1 cellular context compared by ENCODE assay signal in genomic region chr1:207336559-207337467, GRCh38.
A peak's percentile ranks its signal among the peaks of the same experiment; 100 is the strongest.
TF ChIP-seq lines count a peak whose summit lies in the region.

No MANE protein-coding gene starts in this region.

TF ChIP-seq in HepG2, 621 proteins besides CTCF, POLR2A, EP300 and RAD21 (continued from another document):
- TF ChIP-seq, protein P1, sequence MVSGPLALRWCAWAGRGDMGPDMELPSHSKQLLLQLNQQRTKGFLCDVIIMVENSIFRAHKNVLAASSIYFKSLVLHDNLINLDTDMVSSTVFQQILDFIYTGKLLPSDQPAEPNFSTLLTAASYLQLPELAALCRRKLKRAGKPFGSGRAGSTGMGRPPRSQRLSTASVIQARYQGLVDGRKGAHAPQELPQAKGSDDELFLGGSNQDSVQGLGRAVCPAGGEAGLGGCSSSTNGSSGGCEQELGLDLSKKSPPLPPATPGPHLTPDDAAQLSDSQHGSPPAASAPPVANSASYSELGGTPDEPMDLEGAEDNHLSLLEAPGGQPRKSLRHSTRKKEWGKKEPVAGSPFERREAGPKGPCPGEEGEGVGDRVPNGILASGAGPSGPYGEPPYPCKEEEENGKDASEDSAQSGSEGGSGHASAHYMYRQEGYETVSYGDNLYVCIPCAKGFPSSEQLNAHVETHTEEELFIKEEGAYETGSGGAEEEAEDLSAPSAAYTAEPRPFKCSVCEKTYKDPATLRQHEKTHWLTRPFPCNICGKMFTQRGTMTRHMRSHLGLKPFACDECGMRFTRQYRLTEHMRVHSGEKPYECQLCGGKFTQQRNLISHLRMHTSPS (CRISPR knock-in tag; IDR thresholded peaks at IDR 0.05; ENCODE audit: low read depth) = no peak
- no peak for TF ChIP-seq ZNF180 (CRISPR knock-in tag; IDR thresholded peaks at IDR 0.05; ENCODE audit: borderline replicate concordance, low read depth)
- TF ChIP-seq, protein P2, sequence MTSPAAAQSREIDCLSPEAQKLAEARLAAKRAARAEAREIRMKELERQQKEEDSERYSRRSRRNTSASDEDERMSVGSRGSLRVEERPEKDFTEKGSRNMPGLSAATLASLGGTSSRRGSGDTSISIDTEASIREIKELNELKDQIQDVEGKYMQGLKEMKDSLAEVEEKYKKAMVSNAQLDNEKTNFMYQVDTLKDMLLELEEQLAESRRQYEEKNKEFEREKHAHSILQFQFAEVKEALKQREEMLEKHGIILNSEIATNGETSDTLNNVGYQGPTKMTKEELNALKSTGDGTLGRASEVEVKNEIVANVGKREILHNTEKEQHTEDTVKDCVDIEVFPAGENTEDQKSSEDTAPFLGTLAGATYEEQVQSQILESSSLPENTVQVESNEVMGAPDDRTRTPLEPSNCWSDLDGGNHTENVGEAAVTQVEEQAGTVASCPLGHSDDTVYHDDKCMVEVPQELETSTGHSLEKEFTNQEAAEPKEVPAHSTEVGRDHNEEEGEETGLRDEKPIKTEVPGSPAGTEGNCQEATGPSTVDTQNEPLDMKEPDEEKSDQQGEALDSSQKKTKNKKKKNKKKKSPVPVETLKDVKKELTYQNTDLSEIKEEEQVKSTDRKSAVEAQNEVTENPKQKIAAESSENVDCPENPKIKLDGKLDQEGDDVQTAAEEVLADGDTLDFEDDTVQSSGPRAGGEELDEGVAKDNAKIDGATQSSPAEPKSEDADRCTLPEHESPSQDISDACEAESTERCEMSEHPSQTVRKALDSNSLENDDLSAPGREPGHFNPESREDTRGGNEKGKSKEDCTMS (CRISPR knock-in tag; conservative IDR thresholded peaks at IDR 0.05) = no peak
- TF ChIP-seq, protein P3, sequence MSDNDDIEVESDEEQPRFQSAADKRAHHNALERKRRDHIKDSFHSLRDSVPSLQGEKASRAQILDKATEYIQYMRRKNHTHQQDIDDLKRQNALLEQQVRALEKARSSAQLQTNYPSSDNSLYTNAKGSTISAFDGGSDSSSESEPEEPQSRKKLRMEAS (IDR thresholded peaks at IDR 0.05) = no peak
- TF ChIP-seq SMC3 (IDR thresholded peaks at IDR 0.05; ENCODE audit: low read length) = no peak
- TF ChIP-seq SMAD3 (CRISPR knock-in tag; IDR thresholded peaks at IDR 0.05) = no peak
- no peak for TF ChIP-seq ZNF234 (CRISPR knock-in tag; conservative IDR thresholded peaks at IDR 0.05)
- TF ChIP-seq RFX3 (CRISPR knock-in tag; IDR thresholded peaks at IDR 0.05) = peak; percentile 57
- no peak for TF ChIP-seq ZNF382 (CRISPR knock-in tag; IDR thresholded peaks at IDR 0.05; ENCODE audit: borderline replicate concordance)
- TF ChIP-seq FOSL2 (CRISPR knock-in tag; IDR thresholded peaks at IDR 0.05) = peak; percentile 23; the same call in 1 of the 2 replicates
- TF ChIP-seq YEATS2 (CRISPR knock-in tag; IDR thresholded peaks at IDR 0.05; ENCODE audit: borderline replicate concordance) = no peak
- TF ChIP-seq ZMYM3 (CRISPR knock-in tag; IDR thresholded peaks at IDR 0.05) = no peak
- TF ChIP-seq TRAFD1 (CRISPR knock-in tag; IDR thresholded peaks at IDR 0.05; ENCODE audit: borderline replicate concordance) = no peak
- TF ChIP-seq, protein P4, sequence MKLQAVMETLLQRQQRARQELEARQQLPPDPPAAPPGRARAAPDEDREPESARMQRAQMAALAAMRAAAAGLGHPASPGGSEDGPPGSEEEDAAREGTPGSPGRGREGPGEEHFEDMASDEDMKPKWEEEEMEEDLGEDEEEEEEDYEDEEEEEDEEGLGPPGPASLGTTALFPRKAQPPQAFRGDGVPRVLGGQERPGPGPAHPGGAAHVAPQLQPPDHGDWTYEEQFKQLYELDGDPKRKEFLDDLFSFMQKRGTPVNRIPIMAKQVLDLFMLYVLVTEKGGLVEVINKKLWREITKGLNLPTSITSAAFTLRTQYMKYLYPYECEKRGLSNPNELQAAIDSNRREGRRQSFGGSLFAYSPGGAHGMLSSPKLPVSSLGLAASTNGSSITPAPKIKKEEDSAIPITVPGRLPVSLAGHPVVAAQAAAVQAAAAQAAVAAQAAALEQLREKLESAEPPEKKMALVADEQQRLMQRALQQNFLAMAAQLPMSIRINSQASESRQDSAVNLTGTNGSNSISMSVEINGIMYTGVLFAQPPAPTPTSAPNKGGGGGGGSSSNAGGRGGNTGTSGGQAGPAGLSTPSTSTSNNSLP (IDR thresholded peaks at IDR 0.05; ENCODE audit: low read depth, low read length) = 0 out of 2 replicates have a peak, but pooled peaks have one; percentile 10
- no peak for TF ChIP-seq GATAD2A (CRISPR knock-in tag; IDR thresholded peaks at IDR 0.05)
- TF ChIP-seq HOXD1 (CRISPR knock-in tag; IDR thresholded peaks at IDR 0.05) = no peak
- no peak for TF ChIP-seq ZNF570 (CRISPR knock-in tag; IDR thresholded peaks at IDR 0.05; ENCODE audit: borderline replicate concordance)
- peak; percentile 46; the same call in 1 of the 2 replicates for TF ChIP-seq FOXP1 (IDR thresholded peaks at IDR 0.05)
- TF ChIP-seq FOXP1 (CRISPR knock-in tag; IDR thresholded peaks at IDR 0.05) = no peak
- TF ChIP-seq SAP130 (CRISPR knock-in tag; IDR thresholded peaks at IDR 0.05; ENCODE audit: low read depth) = 0 out of 2 replicates have a peak, but pooled peaks have one; percentile 13
- peak; percentile 55; the same call in 1 of the 2 replicates for TF ChIP-seq SIX4 (CRISPR knock-in tag; IDR thresholded peaks at IDR 0.05)
- peak; percentile 67 for TF ChIP-seq RFX1 (IDR thresholded peaks at IDR 0.05)
- no peak for TF ChIP-seq TCF7 (IDR thresholded peaks at IDR 0.05; ENCODE audit: low read depth)
- TF ChIP-seq U2AF2 (IDR thresholded peaks at IDR 0.05; ENCODE audit: low read depth, low read length) = no peak
- no peak for TF ChIP-seq ZNF30 (CRISPR knock-in tag; IDR thresholded peaks at IDR 0.05)
- TF ChIP-seq ZBTB20 (CRISPR knock-in tag; IDR thresholded peaks at IDR 0.05; ENCODE audit: borderline replicate concordance, low read depth) = no peak
- no peak for TF ChIP-seq ZNF160 (CRISPR knock-in tag; IDR thresholded peaks at IDR 0.05)
- peak; percentile 65 for TF ChIP-seq FOXA1 (IDR thresholded peaks at IDR 0.05)
- TF ChIP-seq FOXA1 (CRISPR knock-in tag; IDR thresholded peaks at IDR 0.05) = 0 out of 2 replicates have a peak, but pooled peaks have one; percentile 25
- peak; percentile 30; the same call in 1 of the 2 replicates for TF ChIP-seq FOXK2 (IDR thresholded peaks at IDR 0.05)
- no peak for TF ChIP-seq RERE (CRISPR knock-in tag; IDR thresholded peaks at IDR 0.05; ENCODE audit: low read depth)
- TF ChIP-seq NPAS2 (CRISPR knock-in tag; IDR thresholded peaks at IDR 0.05; ENCODE audit: borderline replicate concordance) = no peak
- TF ChIP-seq HNRNPUL1 (IDR thresholded peaks at IDR 0.05; ENCODE audit: low read depth, low read length) = no peak
